ENCODE assay signal across 3 cellular contexts in genomic region chr16:5467552-5467951, GRCh38.
"Had no signal": no experiment of that assay in that cellular context is flagged by ENCODE, and none has a peak within 500 bp of the region (broad histone marks: within the 10 kb centered on the region; RNA-seq: fewer than 3 reads in every experiment).

No MANE protein-coding gene starts in this region.

- DNase-seq: GDM1, GF-D8 had no signal

- ATAC-seq: GM12878 had no signal

- H3K4me3 ChIP-seq: GM12878 had no signal
